14 cellular contexts compared by ENCODE assay signal in the genomic region with DNA sequence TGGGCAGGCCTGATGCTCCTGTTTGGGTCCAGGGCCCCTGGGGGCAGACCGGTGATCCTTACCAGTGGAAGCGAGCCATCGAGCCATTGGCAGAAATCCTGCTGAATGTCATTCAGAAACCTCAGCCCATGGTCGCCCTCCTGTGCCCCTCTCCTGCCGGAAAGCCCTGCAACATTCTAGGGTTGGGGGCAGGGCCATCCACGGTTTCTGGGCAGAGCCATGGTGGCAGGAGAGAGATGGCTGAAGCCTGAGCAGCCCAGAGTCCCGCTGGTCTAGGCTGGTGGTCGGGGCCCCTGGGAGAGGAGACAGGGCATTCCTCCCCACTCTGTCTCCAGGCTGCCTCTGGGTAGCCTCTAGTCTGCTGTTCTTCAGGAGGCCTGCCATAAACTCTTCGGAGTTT. TPM values are rescaled to one million over a fixed set of nuclear protein-coding genes. Genes with fewer than 3 reads are reported as not detected.
DNase-seq lines count a peak whose midpoint lies in the region; ATAC-seq and TF ChIP-seq lines count a peak whose summit lies in the region.
"Had no signal": no experiment of that assay in that cellular context is flagged by ENCODE, and none has a peak within 500 bp of the region (broad histone marks: within the 10 kb centered on the region; RNA-seq: fewer than 3 reads in every experiment).

No MANE protein-coding gene starts in this region.

- H3K79me1 ChIP-seq in trophoblast cell (ENCODE audit: low read length), result peaks cover 27% of the 10 kb centered on the region

- no peak overlapping the region for H3K23ac ChIP-seq in trophoblast cell (ENCODE audit: low read length)

- H3K36me3 ChIP-seq in trophoblast cell (ENCODE audit: control insufficient read depth in 1 of 2, insufficient read depth in 2 of 2, low read length in 2 of 2) (no peaks in the 10 kb centered on the region), transverse colon (no peaks in the 10 kb centered on the region)

- intact Hi-C loops in transverse colon (cut with DNase I; ENCODE audit: low total_unique reads), result no loop called here

- peaks cover 29% of the 10 kb centered on the region for H3K4me1 Mint-ChIP-seq in activated CD8-positive, alpha-beta memory T cell treated with anti-CD3 and anti-CD28 coated beads, Interleukin-2, amount 10 ng/mL, durations not matched to agents 7 days and 5 days

- H4K91ac ChIP-seq in trophoblast cell (ENCODE audit: low read depth, low read length), result peak overlapping the region; percentile 45

- H3K27me3 ChIP-seq in trophoblast cell (ENCODE audit: insufficient read depth, low read length), result no peaks in the 10 kb centered on the region
- no peaks in the 10 kb centered on the region for H3K27me3 ChIP-seq in transverse colon

- POLR2A ChIA-PET in RWPE1 (lab: Yijun Ruan, JAX; ENCODE audit: low non-redundant PET), result interaction anchor here (0.5 kb wide), 1 partner anchor 36 kb away, joined by 6 read pairs; no protein-coding TSS in a partner anchor

- H3K27me3 Mint-ChIP-seq in activated CD8-positive, alpha-beta memory T cell treated with anti-CD3 and anti-CD28 coated beads, Interleukin-2, amount 10 ng/mL, durations not matched to agents 7 days and 5 days, result no peaks in the 10 kb centered on the region
- H3K27me3 Mint-ChIP-seq: CD4-positive, alpha-beta T cell had no signal

- no peak for DNase-seq in activated CD8-positive, alpha-beta memory T cell treated with anti-CD3 and anti-CD28 coated beads, Interleukin-2, amount 10 ng/mL, durations not matched to agents 7 days and 5 days
- no peak for DNase-seq in activated CD8-positive, alpha-beta memory T cell treated with anti-CD3 and anti-CD28 coated beads for 24 hours
- DNase-seq in RWPE1 (ENCODE audit: low spot score), result no peak
- DNase-seq in trophoblast cell, result no peak
- DNase-seq in transverse colon, result no peak
- no peak for DNase-seq in NCI-H2029 (lab: John Stamatoyannopoulos, UW)
- DNase-seq in GOT3 (lab: John Stamatoyannopoulos, UW), result no peak
- DNase-seq: GDM1 had no signal

- H2AFZ ChIP-seq in trophoblast cell (ENCODE audit: insufficient read depth, low read length, poor library complexity), result no peak overlapping the region
- H2AFZ ChIP-seq: GM23338 had no signal

- H2BK5ac ChIP-seq in trophoblast cell (ENCODE audit: low read depth, low read length, poor library complexity), result no peak overlapping the region

- H3K27ac ChIP-seq in RWPE1 (peak overlapping the region; percentile 96), trophoblast cell (ENCODE audit: low read depth, low read length) (no peak overlapping the region), transverse colon (peak overlapping the region; percentile 48 to 92 (median 90))
- H3K27ac ChIP-seq: 22Rv1 had no signal

- H4K12ac ChIP-seq in trophoblast cell (ENCODE audit: low read depth, low read length), result no peak overlapping the region

- no peaks in the 10 kb centered on the region for H3K36me3 Mint-ChIP-seq in activated CD8-positive, alpha-beta memory T cell treated with anti-CD3 and anti-CD28 coated beads, Interleukin-2, amount 10 ng/mL, durations not matched to agents 7 days and 5 days

- H2BK120ac ChIP-seq in trophoblast cell (ENCODE audit: insufficient read depth, low read length, poor library complexity), result no peak overlapping the region

- no peak overlapping the region for H3K9ac ChIP-seq in trophoblast cell (ENCODE audit: low read length)

- peak overlapping the region; percentile 5 for H2BK12ac ChIP-seq in trophoblast cell (ENCODE audit: low read length)

- no peaks in the 10 kb centered on the region for H3K9me3 Mint-ChIP-seq in activated CD8-positive, alpha-beta memory T cell treated with anti-CD3 and anti-CD28 coated beads, Interleukin-2, amount 10 ng/mL, durations not matched to agents 7 days and 5 days (ENCODE audit: low read depth)
- H3K9me3 Mint-ChIP-seq: CD4-positive, alpha-beta T cell; GM23338; H9 had no signal

- peaks cover 3% of the 10 kb centered on the region for H3K79me2 ChIP-seq in trophoblast cell (ENCODE audit: control insufficient read depth, insufficient read depth, low read length, poor library complexity)

- in situ Hi-C loops in transverse colon (cut with MboI; ENCODE audit: low pct_ligation_motif_present in 1 of 4, low pct_unique_long_range_greater_than_20kb in 1 of 4, low sequenced_read_pairs in 3 of 4), result no loop called here

- no peak overlapping the region for H3K4ac ChIP-seq in trophoblast cell (ENCODE audit: low read depth, low read length)

- H3K14ac ChIP-seq in trophoblast cell (ENCODE audit: low read length), result no peak overlapping the region

- no peak overlapping the region for H3K4me3 Mint-ChIP-seq in activated CD8-positive, alpha-beta memory T cell treated with anti-CD3 and anti-CD28 coated beads, Interleukin-2, amount 10 ng/mL, durations not matched to agents 7 days and 5 days
- H3K4me3 Mint-ChIP-seq: CD4-positive, alpha-beta T cell; GM23338; H9 had no signal

- no peaks in the 10 kb centered on the region for H3K9me3 ChIP-seq in trophoblast cell (ENCODE audit: insufficient read depth, low read depth, low read length)
- H3K9me3 ChIP-seq in transverse colon, result no peaks in the 10 kb centered on the region
- H3K9me3 ChIP-seq: A549 had no signal

- no peak overlapping the region for H2AK5ac ChIP-seq in trophoblast cell (ENCODE audit: low read length)

- H3K4me3 ChIP-seq in trophoblast cell (ENCODE audit: low read depth, low read length) (no peak overlapping the region), transverse colon (no peak overlapping the region)
- H3K4me3 ChIP-seq: A549, GM23338 had no signal

- no CpG with 5 or more reads among the region's 9 CpGs for WGBS in trophoblast cell (ENCODE audit: extremely low coverage, insufficient coverage, insufficient read length)
- WGBS in transverse colon (ENCODE audit: low coverage in 1 of 2), 2 donors, result 92% methylated on average over 9 of the region's 9 CpGs; no CpG with 5 or more reads in 1 of the 2 donors

- H3K4me1 ChIP-seq in trophoblast cell (ENCODE audit: control insufficient read depth in 1 of 2, insufficient read depth in 2 of 2, low read length in 2 of 2) (peaks cover 37 to 38% of the 10 kb centered on the region in 2 experiments), transverse colon (peaks cover 33 to 61% (median 48%) of the 10 kb centered on the region in 4 donors)

- TF ChIP-seq CTCF in RWPE1 (conservative IDR thresholded peaks at IDR 0.05; ENCODE audit: low read depth) (no peak), transverse colon (IDR thresholded peaks at IDR 0.05) (no peak)

- TF ChIP-seq POLR2A in transverse colon (IDR thresholded peaks at IDR 0.05), result no peak

- H3K27ac Mint-ChIP-seq in activated CD8-positive, alpha-beta memory T cell treated with anti-CD3 and anti-CD28 coated beads, Interleukin-2, amount 10 ng/mL, durations not matched to agents 7 days and 5 days, result no peak overlapping the region
- H3K27ac Mint-ChIP-seq: CD4-positive, alpha-beta T cell; GM23338 had no signal

- H4K8ac ChIP-seq in trophoblast cell (ENCODE audit: low read depth, low read length), result no peak overlapping the region

- ATAC-seq in activated CD8-positive, alpha-beta memory T cell treated with anti-CD3 and anti-CD28 coated beads, Interleukin-2, amount 10 ng/mL, durations not matched to agents 7 days and 5 days, result peak; percentile 16
- no peak for ATAC-seq in GM21447 (IDR thresholded peaks at IDR 0.05; ENCODE audit: unreplicated experiment)

- no peak for TF ChIP-seq EP300 in transverse colon (IDR thresholded peaks at IDR 0.05; ENCODE audit: low read depth)

- CTCF ChIA-PET in activated CD8-positive, alpha-beta memory T cell treated with anti-CD3 and anti-CD28 coated beads, Interleukin-2, amount 10 ng/mL, durations not matched to agents 7 days and 5 days (lab: Charles Lee), result interaction anchor here (0.6 to 3.4 kb wide), 22 partner anchors 9 to 329 kb away, joined by 3 to 17 read pairs (median 5); a partner anchor contains a TSS
- CTCF ChIA-PET in RWPE1 (lab: Yijun Ruan, JAX), result interaction anchor here (0.6 to 1.5 kb wide), 6 partner anchors 19 to 276 kb away, joined by 3 to 15 read pairs (median 4); a partner anchor contains a TSS

- no peak overlapping the region for H3K4me2 ChIP-seq in trophoblast cell (ENCODE audit: low read length)
- H3K4me2 ChIP-seq: A549, GM23338 had no signal

- no peak overlapping the region for H3K18ac ChIP-seq in trophoblast cell (ENCODE audit: low read length)

RNA-seq across cellular contexts. Expression of a gene that starts 19.6 kb away (rescaled TPM):
- 10 to 100 TPM; 79.4 to 81.9 TPM for total RNA-seq in activated CD8-positive, alpha-beta memory T cell treated with anti-CD3 and anti-CD28 coated beads, Interleukin-2, amount 10 ng/mL, durations not matched to agents 7 days and 5 days
- polyA plus RNA-seq in trophoblast cell (2013), result 95.8 and 99.2 TPM in 2 replicates
- 100 to 1,000 TPM; 182 to 263 (median 213) TPM for total RNA-seq in transverse colon

RNA-seq across cellular contexts. Expression of a gene that starts 59.7 kb away (rescaled TPM):
- total RNA-seq in activated CD8-positive, alpha-beta memory T cell treated with anti-CD3 and anti-CD28 coated beads, Interleukin-2, amount 10 ng/mL, durations not matched to agents 7 days and 5 days, result 1 to 10 TPM; 6.5 to 7.4 TPM
- 3.8 and 4.0 TPM in 2 replicates for polyA plus RNA-seq in trophoblast cell (2013)
- total RNA-seq in transverse colon, result 1 to 10 TPM; 3.8 to 7.2 (median 7.1) TPM
